ENCODE assay signal across 30 cellular contexts in the genomic region with DNA sequence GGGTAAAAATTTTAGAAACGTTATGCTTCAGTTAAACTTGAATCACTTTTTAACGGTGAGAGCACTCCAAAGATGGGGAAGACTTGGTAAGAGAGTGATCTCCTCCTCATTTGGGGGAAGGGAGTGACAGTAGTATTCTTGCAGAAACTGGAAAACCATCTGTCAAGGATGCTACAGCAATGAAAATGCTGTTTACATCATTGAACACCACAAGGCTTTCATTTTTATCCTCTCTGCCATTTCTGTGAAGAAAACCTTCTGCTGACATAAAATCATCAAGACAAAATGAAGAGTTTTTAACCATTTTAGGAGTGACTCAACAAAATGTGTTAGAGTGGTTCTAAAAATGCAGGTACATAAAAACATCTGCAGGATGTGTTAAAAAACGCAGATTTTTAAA. TPM values are rescaled to one million over a fixed set of nuclear protein-coding genes. Genes with fewer than 3 reads are reported as not detected.
"Had no signal": no experiment of that assay in that cellular context is flagged by ENCODE, and none has a peak within 500 bp of the region (broad histone marks: within the 10 kb centered on the region; RNA-seq: fewer than 3 reads in every experiment).

No MANE protein-coding gene starts in this region.

- H3K27ac ChIP-seq: body of pancreas, colonic mucosa, foreskin keratinocyte, gastrocnemius medialis had no signal

- H3K27me3 ChIP-seq: body of pancreas, colonic mucosa, dorsolateral prefrontal cortex, foreskin keratinocyte, gastrocnemius medialis, heart left ventricle had no signal

- H3K36me3 ChIP-seq: colonic mucosa, gastrocnemius medialis, heart left ventricle had no signal

- H3K36me3 Mint-ChIP-seq: activated naive CD8-positive, alpha-beta T cell had no signal

- H3K4me1 ChIP-seq: body of pancreas, colonic mucosa, foreskin keratinocyte, gastrocnemius medialis had no signal

- H3K4me3 ChIP-seq: body of pancreas, colonic mucosa, dorsolateral prefrontal cortex, gastrocnemius medialis, heart left ventricle had no signal

- H3K9me3 Mint-ChIP-seq: dendritic cell treated with granulocyte-macrophage colony-stimulating factor and Interleukin-4, amounts not matched to agents 40 ng/mL and 50 ng/mL, for 4 days; endodermal cell had no signal

- H3K9me3 ChIP-seq: body of pancreas, colonic mucosa, gastrocnemius medialis, heart left ventricle had no signal

- H3K27me3 Mint-ChIP-seq: activated CD4-positive, alpha-beta memory T cell treated with anti-CD3 and anti-CD28 coated beads, Interleukin-2, amount 10 ng/mL, durations not matched to agents 7 days and 5 days; activated CD4-positive, alpha-beta T cell treated with anti-CD3 and anti-CD28 coated beads, Interleukin-2, amount 10 ng/mL, durations not matched to agents 7 days and 5 days; activated naive CD8-positive, alpha-beta T cell; activated T-cell treated with anti-CD3 and anti-CD28 coated beads, Interleukin-2, amount 50 U/mL, for 24 hours; activated T-helper 17 cell treated with anti-CD3 and anti-CD28 coated beads, Interleukin-2, amount 50 U/mL, for 72 hours; dendritic cell treated with granulocyte-macrophage colony-stimulating factor and Interleukin-4, amounts not matched to agents 40 ng/mL and 50 ng/mL, for 4 days had no signal

- H3K4me1 Mint-ChIP-seq: activated CD4-positive, alpha-beta memory T cell treated with anti-CD3 and anti-CD28 coated beads, Interleukin-2, amount 10 ng/mL, durations not matched to agents 7 days and 5 days; activated CD4-positive, alpha-beta T cell treated with anti-CD3 and anti-CD28 coated beads, Interleukin-2, amount 10 ng/mL, durations not matched to agents 7 days and 5 days; activated T-helper 17 cell treated with anti-CD3 and anti-CD28 coated beads, Interleukin-2, amount 50 U/mL, for 72 hours had no signal

- DNase-seq: activated CD4-positive, alpha-beta memory T cell treated with anti-CD3 and anti-CD28 coated beads, Interleukin-2, amount 10 ng/mL, durations not matched to agents 7 days and 5 days; activated CD4-positive, alpha-beta T cell treated with anti-CD3 and anti-CD28 coated beads for 1 hour; activated CD4-positive, alpha-beta T cell treated with anti-CD3 and anti-CD28 coated beads for 4 hours; activated CD4-positive, alpha-beta T cell treated with anti-CD3 and anti-CD28 coated beads, Interleukin-2, amount 10 ng/mL, durations not matched to agents 7 days and 5 days; activated CD4-positive, alpha-beta T cell treated with anti-CD3 and anti-CD28 coated beads, Interleukin-2, amount 50 U/mL, for 4 hours; activated CD8-positive, alpha-beta memory T cell treated with anti-CD3 and anti-CD28 coated beads, Interleukin-2, amount 50 U/mL, for 48 hours; activated effector memory CD4-positive, alpha-beta T cell treated with Interleukin-2 at 50 U/mL for 16 hours; activated gamma-delta T cell treated with Interleukin-2 at 50 U/mL for 16 hours; activated naive CD4-positive, alpha-beta T cell treated with anti-CD3 and anti-CD28 coated beads, Interleukin-2, amount 50 U/mL, for 16 hours; activated naive CD4-positive, alpha-beta T cell treated with Interleukin-2 at 50 U/mL for 16 hours; activated T-cell treated with anti-CD3 and anti-CD28 coated beads for 4 hours; activated T-cell treated with anti-CD3 and anti-CD28 coated beads, Interleukin-2, amount 50 U/mL, for 24 hours; amniotic stem cell; anterior cingulate cortex; body of pancreas; central memory CD4-positive, alpha-beta T cell; cerebellar nuclear complex; colonic mucosa; dorsolateral prefrontal cortex; effector memory CD4-positive, alpha-beta T cell; endodermal cell; foreskin keratinocyte; gastrocnemius medialis; glutamatergic neuron; heart left ventricle; T-helper 2 cell had no signal

- H3K4me3 Mint-ChIP-seq: activated CD4-positive, alpha-beta memory T cell treated with anti-CD3 and anti-CD28 coated beads, Interleukin-2, amount 10 ng/mL, durations not matched to agents 7 days and 5 days; activated CD4-positive, alpha-beta T cell treated with anti-CD3 and anti-CD28 coated beads, Interleukin-2, amount 10 ng/mL, durations not matched to agents 7 days and 5 days; activated naive CD8-positive, alpha-beta T cell; activated T-cell treated with anti-CD3 and anti-CD28 coated beads, Interleukin-2, amount 50 U/mL, for 24 hours; activated T-helper 17 cell treated with anti-CD3 and anti-CD28 coated beads, Interleukin-2, amount 50 U/mL, for 72 hours; dendritic cell treated with granulocyte-macrophage colony-stimulating factor and Interleukin-4, amounts not matched to agents 40 ng/mL and 50 ng/mL, for 4 days; endodermal cell had no signal

- H3K27ac Mint-ChIP-seq: activated CD4-positive, alpha-beta memory T cell treated with anti-CD3 and anti-CD28 coated beads, Interleukin-2, amount 10 ng/mL, durations not matched to agents 7 days and 5 days; activated CD4-positive, alpha-beta T cell treated with anti-CD3 and anti-CD28 coated beads, Interleukin-2, amount 10 ng/mL, durations not matched to agents 7 days and 5 days; activated naive CD8-positive, alpha-beta T cell; activated T-cell treated with anti-CD3 and anti-CD28 coated beads, Interleukin-2, amount 50 U/mL, for 24 hours; activated T-helper 17 cell treated with anti-CD3 and anti-CD28 coated beads, Interleukin-2, amount 50 U/mL, for 72 hours; dendritic cell treated with granulocyte-macrophage colony-stimulating factor and Interleukin-4, amounts not matched to agents 40 ng/mL and 50 ng/mL, for 4 days had no signal

RNA-seq across cellular contexts. Expression of gene CDH2, which starts 38.1 kb away (rescaled TPM):
- total RNA-seq: activated CD4-positive, alpha-beta memory T cell treated with anti-CD3 and anti-CD28 coated beads, Interleukin-2, amount 10 ng/mL, durations not matched to agents 7 days and 5 days; activated CD4-positive, alpha-beta T cell treated with anti-CD3 and anti-CD28 coated beads, Interleukin-2, amount 10 ng/mL, durations not matched to agents 7 days and 5 days; esophagus mucosa had no signal
